Comparison of ENCODE assay signal across 18 cellular contexts in the genomic region with DNA sequence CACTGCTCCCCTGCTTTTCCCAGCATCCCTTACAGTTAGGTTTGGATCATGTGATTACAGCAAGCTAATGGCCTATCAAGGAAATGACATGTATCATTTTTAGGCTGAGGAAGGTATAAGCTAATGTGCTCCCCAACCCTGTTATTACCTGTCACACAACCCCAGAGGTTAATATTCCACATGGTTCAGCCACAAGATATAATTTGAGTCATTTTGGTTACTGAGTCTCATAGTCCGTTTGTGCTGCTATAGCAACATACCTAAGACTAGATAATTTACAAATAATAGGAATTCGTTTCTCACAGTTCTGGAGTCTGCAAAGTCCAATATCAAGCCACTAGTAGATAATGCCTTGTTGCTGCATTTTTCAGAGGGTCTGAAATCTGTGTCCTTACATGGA. TPM values are rescaled to one million over a fixed set of nuclear protein-coding genes. Genes with fewer than 3 reads are reported as not detected.
DNase-seq lines count a peak whose midpoint lies in the region; ATAC-seq lines count a peak whose summit lies in the region.
"Had no signal": no experiment of that assay in that cellular context is flagged by ENCODE, and none has a peak within 500 bp of the region (broad histone marks: within the 10 kb centered on the region; RNA-seq: fewer than 3 reads in every experiment).

No MANE protein-coding gene starts in this region.

- peak; percentile 23 for ATAC-seq in activated CD4-positive, alpha-beta T cell treated with anti-CD3 and anti-CD28 coated beads for 36 hours
- peak; percentile 77 for ATAC-seq in HG02678 (IDR thresholded peaks at IDR 0.05; ENCODE audit: unreplicated experiment)
- ATAC-seq in HG03460 (IDR thresholded peaks at IDR 0.05; ENCODE audit: unreplicated experiment), result peak; percentile 87
- peak; percentile 40 for ATAC-seq in stimulated activated naive CD8-positive, alpha-beta T cell treated with anti-CD3 and anti-CD28 coated beads, Interleukin-15, Interleukin-2, amounts not matched to agents 100 U/mL and 50 U/mL, for 24 hours
- no peak for ATAC-seq in HG03045 (IDR thresholded peaks at IDR 0.05; ENCODE audit: unreplicated experiment)
- ATAC-seq: activated CD8-positive, alpha-beta T cell treated with anti-CD3 and anti-CD28 coated beads, Interleukin-2, amount 10 ng/mL, durations not matched to agents 7 days and 5 days; PC-3 had no signal

- H3K36me3 Mint-ChIP-seq in activated CD4-positive, alpha-beta T cell treated with anti-CD3 and anti-CD28 coated beads for 36 hours (ENCODE audit: low read depth), result peaks cover 4% of the 10 kb centered on the region
- H3K36me3 Mint-ChIP-seq in activated CD4-positive, alpha-beta T cell treated with anti-CD3 and anti-CD28 coated beads, Interleukin-2, amount 10 ng/mL, durations not matched to agents 24 days and 14 days (ENCODE audit: low read depth), result peaks cover 4% of the 10 kb centered on the region
- peaks cover 5% of the 10 kb centered on the region for H3K36me3 Mint-ChIP-seq in activated CD4-positive, alpha-beta memory T cell treated with anti-CD3 and anti-CD28 coated beads for 36 hours

- no peaks in the 10 kb centered on the region for H3K9me3 Mint-ChIP-seq in activated CD4-positive, alpha-beta T cell treated with anti-CD3 and anti-CD28 coated beads for 36 hours (ENCODE audit: low read depth)
- no peaks in the 10 kb centered on the region for H3K9me3 Mint-ChIP-seq in activated CD4-positive, alpha-beta T cell treated with anti-CD3 and anti-CD28 coated beads, Interleukin-2, amount 10 ng/mL, durations not matched to agents 24 days and 14 days
- no peaks in the 10 kb centered on the region for H3K9me3 Mint-ChIP-seq in activated CD4-positive, alpha-beta memory T cell treated with anti-CD3 and anti-CD28 coated beads for 36 hours
- H3K9me3 Mint-ChIP-seq: dendritic cell treated with granulocyte-macrophage colony-stimulating factor and Interleukin-4, amounts not matched to agents 40 ng/mL and 50 ng/mL, for 4 days; nephron progenitor cell had no signal

- H3K4me1 Mint-ChIP-seq in activated CD4-positive, alpha-beta T cell treated with anti-CD3 and anti-CD28 coated beads for 36 hours, result no peaks in the 10 kb centered on the region
- H3K4me1 Mint-ChIP-seq in activated CD4-positive, alpha-beta T cell treated with anti-CD3 and anti-CD28 coated beads, Interleukin-2, amount 10 ng/mL, durations not matched to agents 24 days and 14 days, result no peaks in the 10 kb centered on the region
- H3K4me1 Mint-ChIP-seq in activated CD4-positive, alpha-beta memory T cell treated with anti-CD3 and anti-CD28 coated beads for 36 hours (ENCODE audit: low read depth), result no peaks in the 10 kb centered on the region

- POLR2A ChIA-PET in activated CD4-positive, alpha-beta T cell treated with anti-CD3 and anti-CD28 coated beads for 36 hours (lab: Charles Lee), result no interaction called here
- POLR2A ChIA-PET in activated CD4-positive, alpha-beta memory T cell treated with anti-CD3 and anti-CD28 coated beads for 36 hours (lab: Charles Lee), result no interaction called here

- H3K27ac Mint-ChIP-seq in activated CD4-positive, alpha-beta T cell treated with anti-CD3 and anti-CD28 coated beads for 36 hours, result no peak overlapping the region
- no peak overlapping the region for H3K27ac Mint-ChIP-seq in activated CD4-positive, alpha-beta T cell treated with anti-CD3 and anti-CD28 coated beads, Interleukin-2, amount 10 ng/mL, durations not matched to agents 24 days and 14 days
- H3K27ac Mint-ChIP-seq in activated CD4-positive, alpha-beta memory T cell treated with anti-CD3 and anti-CD28 coated beads for 36 hours, result no peak overlapping the region
- H3K27ac Mint-ChIP-seq: activated CD8-positive, alpha-beta T cell treated with anti-CD3 and anti-CD28 coated beads, Interleukin-2, amount 10 ng/mL, durations not matched to agents 7 days and 5 days; dendritic cell treated with granulocyte-macrophage colony-stimulating factor and Interleukin-4, amounts not matched to agents 40 ng/mL and 50 ng/mL, for 4 days; nephron progenitor cell had no signal

- intact Hi-C loops in activated CD4-positive, alpha-beta T cell treated with anti-CD3 and anti-CD28 coated beads for 36 hours (cut with DNase I, micrococcal nuclease), result no loop called here
- intact Hi-C loops in activated CD4-positive, alpha-beta T cell treated with anti-CD3 and anti-CD28 coated beads, Interleukin-2, amount 10 ng/mL, durations not matched to agents 24 days and 14 days (cut with micrococcal nuclease), result no loop called here
- intact Hi-C loops in activated CD4-positive, alpha-beta memory T cell treated with anti-CD3 and anti-CD28 coated beads for 36 hours (cut with micrococcal nuclease), result no loop called here

- no peaks in the 10 kb centered on the region for H3K27me3 Mint-ChIP-seq in activated CD4-positive, alpha-beta T cell treated with anti-CD3 and anti-CD28 coated beads for 36 hours
- H3K27me3 Mint-ChIP-seq in activated CD4-positive, alpha-beta T cell treated with anti-CD3 and anti-CD28 coated beads, Interleukin-2, amount 10 ng/mL, durations not matched to agents 24 days and 14 days, result no peaks in the 10 kb centered on the region
- H3K27me3 Mint-ChIP-seq in activated CD4-positive, alpha-beta memory T cell treated with anti-CD3 and anti-CD28 coated beads for 36 hours, result no peaks in the 10 kb centered on the region
- H3K27me3 Mint-ChIP-seq: dendritic cell treated with granulocyte-macrophage colony-stimulating factor and Interleukin-4, amounts not matched to agents 40 ng/mL and 50 ng/mL, for 4 days had no signal

- no peak overlapping the region for H3K4me3 Mint-ChIP-seq in activated CD4-positive, alpha-beta T cell treated with anti-CD3 and anti-CD28 coated beads for 36 hours
- no peak overlapping the region for H3K4me3 Mint-ChIP-seq in activated CD4-positive, alpha-beta T cell treated with anti-CD3 and anti-CD28 coated beads, Interleukin-2, amount 10 ng/mL, durations not matched to agents 24 days and 14 days
- no peak overlapping the region for H3K4me3 Mint-ChIP-seq in activated CD4-positive, alpha-beta memory T cell treated with anti-CD3 and anti-CD28 coated beads for 36 hours
- H3K4me3 Mint-ChIP-seq: activated CD8-positive, alpha-beta T cell treated with anti-CD3 and anti-CD28 coated beads, Interleukin-2, amount 10 ng/mL, durations not matched to agents 7 days and 5 days; dendritic cell treated with granulocyte-macrophage colony-stimulating factor and Interleukin-4, amounts not matched to agents 40 ng/mL and 50 ng/mL, for 4 days; nephron progenitor cell had no signal

- CTCF ChIA-PET in activated CD4-positive, alpha-beta T cell treated with anti-CD3 and anti-CD28 coated beads for 36 hours (lab: Charles Lee), result interaction anchor here (1.0 kb wide), 1 partner anchor 44 kb away, joined by 3 read pairs; no protein-coding TSS in a partner anchor
- CTCF ChIA-PET in activated CD4-positive, alpha-beta memory T cell treated with anti-CD3 and anti-CD28 coated beads for 36 hours (lab: Charles Lee), result interaction anchor here (1.7 kb wide), 1 partner anchor 88 kb away, joined by 5 read pairs; the partner anchor contains the start of gene LRIG2

- DNase-seq in activated CD4-positive, alpha-beta T cell treated with anti-CD3 and anti-CD28 coated beads for 36 hours, result no peak
- no peak for DNase-seq in activated CD4-positive, alpha-beta T cell treated with anti-CD3 and anti-CD28 coated beads, Interleukin-2, amount 10 ng/mL, durations not matched to agents 24 days and 14 days
- DNase-seq in stimulated activated naive CD8-positive, alpha-beta T cell treated with anti-CD3 and anti-CD28 coated beads, Interleukin-15, Interleukin-2, amounts not matched to agents 100 U/mL and 50 U/mL, for 24 hours, result no peak
- no peak for DNase-seq in activated CD4-positive, alpha-beta memory T cell treated with anti-CD3 and anti-CD28 coated beads for 36 hours
- DNase-seq in NCI-H187 treated with DMSO at 0.1 percent for 48 hours (lab: John Stamatoyannopoulos, UW), result no peak
- DNase-seq: activated CD8-positive, alpha-beta T cell treated with anti-CD3 and anti-CD28 coated beads, Interleukin-2, amount 10 ng/mL, durations not matched to agents 7 days and 5 days; activated gamma-delta T cell; H7; mesenchymal stem cell; NCI-H1417 treated with DMSO at 0.1 percent for 48 hours; NCI-H510A treated with DMSO at 0.1 percent for 48 hours; nephron progenitor cell; PC-3; substantia nigra had no signal

RNA-seq across cellular contexts. Expression of gene SLC16A1, which starts 29.1 kb away (rescaled TPM):
- total RNA-seq in activated CD4-positive, alpha-beta T cell treated with anti-CD3 and anti-CD28 coated beads for 36 hours, result 10 to 100 TPM; 70.0 to 70.4 TPM
- 79.2 and 79.7 TPM in 2 replicates for total RNA-seq in activated CD4-positive, alpha-beta T cell treated with anti-CD3 and anti-CD28 coated beads, Interleukin-2, amount 10 ng/mL, durations not matched to agents 24 days and 14 days
- 10 to 100 TPM; 48.7 to 53.3 TPM for total RNA-seq in activated CD4-positive, alpha-beta memory T cell treated with anti-CD3 and anti-CD28 coated beads for 36 hours
